9 cellular contexts compared by ENCODE assay signal in genomic region chr9:19184144-19184917, GRCh38. TPM values are rescaled to one million over a fixed set of nuclear protein-coding genes. Genes with fewer than 3 reads are reported as not detected.
A peak's percentile ranks its signal among the peaks of the same experiment; 100 is the strongest.
DNase-seq lines count a peak whose midpoint lies in the region; ATAC-seq, FAIRE-seq and TF ChIP-seq lines count a peak whose summit lies in the region.
"Had no signal": no experiment of that assay in that cellular context is flagged by ENCODE, and none has a peak within 500 bp of the region (broad histone marks: within the 10 kb centered on the region; RNA-seq: fewer than 3 reads in every experiment).

No MANE protein-coding gene starts in this region.

- no peaks in the 10 kb centered on the region for H3K9me3 Mint-ChIP-seq in activated naive CD8-positive, alpha-beta T cell treated with anti-CD3 and anti-CD28 coated beads, Interleukin-2, amount 10 ng/mL, durations not matched to agents 7 days and 5 days

- peak; percentile 83 for DNase-seq in A172 (ENCODE audit: low spot score)
- DNase-seq in activated naive CD8-positive, alpha-beta T cell treated with anti-CD3 and anti-CD28 coated beads, Interleukin-2, amount 10 ng/mL, durations not matched to agents 7 days and 5 days = peak; percentile 70
- peak; percentile 84 for DNase-seq in cardiac septum (ENCODE audit: low spot score)
- peak; percentile 98 for DNase-seq in renal cortical epithelial cell (ENCODE audit: low read depth)
- peak; percentile 76 for DNase-seq in urothelium cell line (ENCODE audit: low spot score)

- POLR2A ChIA-PET in activated naive CD8-positive, alpha-beta T cell treated with anti-CD3 and anti-CD28 coated beads, Interleukin-2, amount 10 ng/mL, durations not matched to agents 7 days and 5 days (lab: Charles Lee) = interaction anchor here (0.6 to 2.3 kb wide), 6 partner anchors 47 to 196 kb away, joined by 4 to 14 read pairs (median 6); partner anchors contain the start of genes DENND4C, RPS6 and RRAGA

- no peaks in the 10 kb centered on the region for H3K27me3 Mint-ChIP-seq in activated naive CD8-positive, alpha-beta T cell treated with anti-CD3 and anti-CD28 coated beads, Interleukin-2, amount 10 ng/mL, durations not matched to agents 7 days and 5 days

- intact Hi-C loops in cardiac septum (cut with DNase I) = loop anchor here (2.0 to 5.0 kb wide), 2 partner anchors 46 to 198 kb away; partner anchors contain the start of genes DENND4C and RPS6

- FAIRE-seq in urothelium cell line (lab: Jason Lieb, UNC) = no peak
- FAIRE-seq: G401.6 had no signal

- peak overlapping the region; percentile 94 for H3K27ac Mint-ChIP-seq in activated naive CD8-positive, alpha-beta T cell treated with anti-CD3 and anti-CD28 coated beads, Interleukin-2, amount 10 ng/mL, durations not matched to agents 7 days and 5 days

- no peaks in the 10 kb centered on the region for H3K36me3 Mint-ChIP-seq in activated naive CD8-positive, alpha-beta T cell treated with anti-CD3 and anti-CD28 coated beads, Interleukin-2, amount 10 ng/mL, durations not matched to agents 7 days and 5 days

- ATAC-seq in GM18909 (IDR thresholded peaks at IDR 0.05; ENCODE audit: poor library complexity, unreplicated experiment) = peak; percentile 99
- peak; percentile 99 for ATAC-seq in HG03159 (IDR thresholded peaks at IDR 0.05; ENCODE audit: unreplicated experiment)
- peak; percentile 97 for ATAC-seq in SK-N-SH treated with all-trans-retinoic acid at 6 μM for 48 hours
- peak; percentile 100 for ATAC-seq in activated naive CD8-positive, alpha-beta T cell treated with anti-CD3 and anti-CD28 coated beads, Interleukin-2, amount 10 ng/mL, durations not matched to agents 7 days and 5 days (ENCODE audit: low read depth)

- peak overlapping the region; percentile 69 for H3K4me3 Mint-ChIP-seq in activated naive CD8-positive, alpha-beta T cell treated with anti-CD3 and anti-CD28 coated beads, Interleukin-2, amount 10 ng/mL, durations not matched to agents 7 days and 5 days

- H3K4me1 Mint-ChIP-seq in activated naive CD8-positive, alpha-beta T cell treated with anti-CD3 and anti-CD28 coated beads, Interleukin-2, amount 10 ng/mL, durations not matched to agents 7 days and 5 days = peaks cover 16% of the 10 kb centered on the region

TF ChIP-seq in SK-N-SH treated with all-trans-retinoic acid at 6 μM for 48 hours, 23 proteins besides CTCF, POLR2A, EP300 and RAD21:
- TF ChIP-seq ZNF8 (CRISPR knock-in tag; IDR thresholded peaks at IDR 0.05) (peak; percentile 60; the same call in 1 of the 2 replicates), TCF4 (CRISPR knock-in tag; IDR thresholded peaks at IDR 0.05; ENCODE audit: borderline replicate concordance) (no peak)
TF ChIP-seq in SK-N-SH treated with all-trans-retinoic acid at 6 μM for 48 hours: peak in this region for 1.

RNA-seq across cellular contexts. Expression of gene DENND4C, which starts 46.2 kb away (rescaled TPM):
- 29.6 and 40.0 TPM in 2 replicates for total RNA-seq in A172 (2014; rRNA removed; shearing (Covaris generic))
- 10 to 100 TPM; 44.4 to 49.5 TPM for total RNA-seq in activated naive CD8-positive, alpha-beta T cell treated with anti-CD3 and anti-CD28 coated beads, Interleukin-2, amount 10 ng/mL, durations not matched to agents 7 days and 5 days
- total RNA-seq in cardiac septum (21.4 TPM), renal cortical epithelial cell (79.9 and 155 TPM in 2 replicates)

RNA-seq across cellular contexts. Expression of gene PLIN2, which starts 57.0 kb away (rescaled TPM):
- total RNA-seq in A172 (2014; rRNA removed; shearing (Covaris generic)) = not detected in 2 replicates
- total RNA-seq in activated naive CD8-positive, alpha-beta T cell treated with anti-CD3 and anti-CD28 coated beads, Interleukin-2, amount 10 ng/mL, durations not matched to agents 7 days and 5 days = 10 to 100 TPM; 51.3 to 55.1 TPM
- total RNA-seq in cardiac septum (34.9 TPM), renal cortical epithelial cell (57.3 and 148 TPM in 2 replicates)

Comparison
In these comparisons a context has a peak if more than half of its experiments do, and no peak if none do; other contexts are left out.
1. Peak in every context shown above with its lines: DNase-seq and ATAC-seq.
2. RNA of gene PLIN2, which starts 57.0 kb away (total RNA-seq): 57.3 to 148 TPM in renal cortical epithelial cell, 51.3 to 55.1 TPM in activated naive CD8-positive, alpha-beta T cell treated with anti-CD3 and anti-CD28 coated beads, Interleukin-2, amount 10 ng/mL, durations not matched to agents 7 days and 5 days and 34.9 TPM in cardiac septum (single experiment); not detected in A172; every median in the first group is over 10 times any median in the second.